ENCODE assay signal across 1 cellular context in the genomic region with DNA sequence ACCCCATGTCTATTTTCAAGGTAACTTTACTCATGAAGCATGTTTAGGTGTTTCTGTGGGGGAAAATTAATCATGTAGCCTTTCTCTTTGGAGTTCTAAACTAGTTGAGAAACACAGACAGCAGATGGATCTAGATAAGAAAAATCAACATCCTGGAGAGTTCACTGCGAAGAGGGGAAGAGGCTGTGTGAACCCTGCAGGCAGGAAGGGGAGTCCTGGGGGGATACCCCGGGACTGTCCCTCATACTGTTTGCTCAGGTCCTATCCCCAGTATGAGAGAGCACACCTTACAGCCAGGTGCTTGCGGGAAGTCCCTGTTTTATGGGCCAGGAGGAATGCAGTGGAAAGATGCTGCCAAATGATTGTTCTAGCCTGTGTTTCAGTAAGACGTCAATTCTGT.
TF ChIP-seq lines count a peak whose summit lies in the region.

No MANE protein-coding gene starts in this region.

TF ChIP-seq in HepG2, 621 proteins besides CTCF, POLR2A, EP300 and RAD21 (continued from another document and continues in another):
- TF ChIP-seq, protein P1, sequence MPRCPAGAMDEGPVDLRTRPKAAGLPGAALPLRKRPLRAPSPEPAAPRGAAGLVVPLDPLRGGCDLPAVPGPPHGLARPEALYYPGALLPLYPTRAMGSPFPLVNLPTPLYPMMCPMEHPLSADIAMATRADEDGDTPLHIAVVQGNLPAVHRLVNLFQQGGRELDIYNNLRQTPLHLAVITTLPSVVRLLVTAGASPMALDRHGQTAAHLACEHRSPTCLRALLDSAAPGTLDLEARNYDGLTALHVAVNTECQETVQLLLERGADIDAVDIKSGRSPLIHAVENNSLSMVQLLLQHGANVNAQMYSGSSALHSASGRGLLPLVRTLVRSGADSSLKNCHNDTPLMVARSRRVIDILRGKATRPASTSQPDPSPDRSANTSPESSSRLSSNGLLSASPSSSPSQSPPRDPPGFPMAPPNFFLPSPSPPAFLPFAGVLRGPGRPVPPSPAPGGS (CRISPR knock-in tag; IDR thresholded peaks at IDR 0.05), result peak; percentile 74; the same call in 1 of the 2 replicates
- TF ChIP-seq BHLHE40 (IDR thresholded peaks at IDR 0.05; ENCODE audit: low read length) (no peak), MAFG (CRISPR knock-in tag; IDR thresholded peaks at IDR 0.05) (no peak), KDM5A (IDR thresholded peaks at IDR 0.05; ENCODE audit: borderline replicate concordance, low read length) (no peak), GATA4 (IDR thresholded peaks at IDR 0.05; ENCODE audit: borderline replicate concordance, low read depth) (peak; percentile 39; the same call in 1 of the 2 replicates), SPEN (CRISPR knock-in tag; IDR thresholded peaks at IDR 0.05; ENCODE audit: low read depth) (0 out of 2 replicates have a peak, but pooled peaks have one; percentile 28), HOXA7 (CRISPR knock-in tag; IDR thresholded peaks at IDR 0.05) (no peak), SETDB1 (CRISPR knock-in tag; IDR thresholded peaks at IDR 0.05; ENCODE audit: borderline replicate concordance) (no peak), MATR3 (CRISPR knock-in tag; IDR thresholded peaks at IDR 0.05) (no peak), SMAD1 (CRISPR knock-in tag; IDR thresholded peaks at IDR 0.05; ENCODE audit: borderline replicate concordance, low read depth) (no peak), GFI1 (CRISPR knock-in tag; IDR thresholded peaks at IDR 0.05; ENCODE audit: borderline replicate concordance) (no peak), YEATS2 (CRISPR knock-in tag; IDR thresholded peaks at IDR 0.05; ENCODE audit: borderline replicate concordance) (0 out of 2 replicates have a peak, but pooled peaks have one; percentile 23), TEAD3 (CRISPR knock-in tag; optimal IDR thresholded peaks at IDR 0.05; ENCODE audit: borderline replicate concordance) (no peak), TOPORS (CRISPR knock-in tag; IDR thresholded peaks at IDR 0.05) (no peak), ZNF530 (CRISPR knock-in tag; IDR thresholded peaks at IDR 0.05; ENCODE audit: low read depth) (no peak), MAFF (IDR thresholded peaks at IDR 0.05; ENCODE audit: low read depth, low read length) (no peak), ZNF781 (CRISPR knock-in tag; IDR thresholded peaks at IDR 0.05; ENCODE audit: borderline replicate concordance, not compliant biosample characterization) (no peak), ARNT2 (CRISPR knock-in tag; IDR thresholded peaks at IDR 0.05; ENCODE audit: low read depth) (no peak), MEF2D (CRISPR knock-in tag; IDR thresholded peaks at IDR 0.05) (0 out of 2 replicates have a peak, but pooled peaks have one; percentile 22), MIER2 (CRISPR knock-in tag; IDR thresholded peaks at IDR 0.05) (no peak), KAT8 (CRISPR knock-in tag; IDR thresholded peaks at IDR 0.05) (no peak), PAWR (CRISPR knock-in tag; IDR thresholded peaks at IDR 0.05; ENCODE audit: borderline replicate concordance) (no peak)
- TF ChIP-seq, protein P2, sequence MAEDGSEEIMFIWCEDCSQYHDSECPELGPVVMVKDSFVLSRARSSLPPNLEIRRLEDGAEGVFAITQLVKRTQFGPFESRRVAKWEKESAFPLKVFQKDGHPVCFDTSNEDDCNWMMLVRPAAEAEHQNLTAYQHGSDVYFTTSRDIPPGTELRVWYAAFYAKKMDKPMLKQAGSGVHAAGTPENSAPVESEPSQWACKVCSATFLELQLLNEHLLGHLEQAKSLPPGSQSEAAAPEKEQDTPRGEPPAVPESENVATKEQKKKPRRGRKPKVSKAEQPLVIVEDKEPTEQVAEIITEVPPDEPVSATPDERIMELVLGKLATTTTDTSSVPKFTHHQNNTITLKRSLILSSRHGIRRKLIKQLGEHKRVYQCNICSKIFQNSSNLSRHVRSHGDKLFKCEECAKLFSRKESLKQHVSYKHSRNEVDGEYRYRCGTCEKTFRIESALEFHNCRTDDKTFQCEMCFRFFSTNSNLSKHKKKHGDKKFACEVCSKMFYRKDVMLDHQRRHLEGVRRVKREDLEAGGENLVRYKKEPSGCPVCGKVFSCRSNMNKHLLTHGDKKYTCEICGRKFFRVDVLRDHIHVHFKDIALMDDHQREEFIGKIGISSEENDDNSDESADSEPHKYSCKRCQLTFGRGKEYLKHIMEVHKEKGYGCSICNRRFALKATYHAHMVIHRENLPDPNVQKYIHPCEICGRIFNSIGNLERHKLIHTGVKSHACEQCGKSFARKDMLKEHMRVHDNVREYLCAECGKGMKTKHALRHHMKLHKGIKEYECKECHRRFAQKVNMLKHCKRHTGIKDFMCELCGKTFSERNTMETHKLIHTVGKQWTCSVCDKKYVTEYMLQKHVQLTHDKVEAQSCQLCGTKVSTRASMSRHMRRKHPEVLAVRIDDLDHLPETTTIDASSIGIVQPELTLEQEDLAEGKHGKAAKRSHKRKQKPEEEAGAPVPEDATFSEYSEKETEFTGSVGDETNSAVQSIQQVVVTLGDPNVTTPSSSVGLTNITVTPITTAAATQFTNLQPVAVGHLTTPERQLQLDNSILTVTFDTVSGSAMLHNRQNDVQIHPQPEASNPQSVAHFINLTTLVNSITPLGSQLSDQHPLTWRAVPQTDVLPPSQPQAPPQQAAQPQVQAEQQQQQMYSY (CRISPR knock-in tag; IDR thresholded peaks at IDR 0.05), result no peak
- TF ChIP-seq, protein P3, sequence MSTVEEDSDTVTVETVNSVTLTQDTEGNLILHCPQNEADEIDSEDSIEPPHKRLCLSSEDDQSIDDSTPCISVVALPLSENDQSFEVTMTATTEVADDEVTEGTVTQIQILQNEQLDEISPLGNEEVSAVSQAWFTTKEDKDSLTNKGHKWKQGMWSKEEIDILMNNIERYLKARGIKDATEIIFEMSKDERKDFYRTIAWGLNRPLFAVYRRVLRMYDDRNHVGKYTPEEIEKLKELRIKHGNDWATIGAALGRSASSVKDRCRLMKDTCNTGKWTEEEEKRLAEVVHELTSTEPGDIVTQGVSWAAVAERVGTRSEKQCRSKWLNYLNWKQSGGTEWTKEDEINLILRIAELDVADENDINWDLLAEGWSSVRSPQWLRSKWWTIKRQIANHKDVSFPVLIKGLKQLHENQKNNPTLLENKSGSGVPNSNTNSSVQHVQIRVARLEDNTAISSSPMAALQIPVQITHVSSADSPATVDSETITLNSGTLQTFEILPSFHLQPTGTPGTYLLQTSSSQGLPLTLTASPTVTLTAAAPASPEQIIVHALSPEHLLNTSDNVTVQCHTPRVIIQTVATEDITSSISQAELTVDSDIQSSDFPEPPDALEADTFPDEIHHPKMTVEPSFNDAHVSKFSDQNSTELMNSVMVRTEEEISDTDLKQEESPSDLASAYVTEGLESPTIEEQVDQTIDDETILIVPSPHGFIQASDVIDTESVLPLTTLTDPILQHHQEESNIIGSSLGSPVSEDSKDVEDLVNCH (CRISPR knock-in tag; IDR thresholded peaks at IDR 0.05), result no peak
- TF ChIP-seq, protein P4, sequence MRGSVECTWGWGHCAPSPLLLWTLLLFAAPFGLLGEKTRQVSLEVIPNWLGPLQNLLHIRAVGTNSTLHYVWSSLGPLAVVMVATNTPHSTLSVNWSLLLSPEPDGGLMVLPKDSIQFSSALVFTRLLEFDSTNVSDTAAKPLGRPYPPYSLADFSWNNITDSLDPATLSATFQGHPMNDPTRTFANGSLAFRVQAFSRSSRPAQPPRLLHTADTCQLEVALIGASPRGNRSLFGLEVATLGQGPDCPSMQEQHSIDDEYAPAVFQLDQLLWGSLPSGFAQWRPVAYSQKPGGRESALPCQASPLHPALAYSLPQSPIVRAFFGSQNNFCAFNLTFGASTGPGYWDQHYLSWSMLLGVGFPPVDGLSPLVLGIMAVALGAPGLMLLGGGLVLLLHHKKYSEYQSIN (CRISPR knock-in tag; IDR thresholded peaks at IDR 0.05; ENCODE audit: borderline replicate concordance), result no peak
- TF ChIP-seq, protein P5, sequence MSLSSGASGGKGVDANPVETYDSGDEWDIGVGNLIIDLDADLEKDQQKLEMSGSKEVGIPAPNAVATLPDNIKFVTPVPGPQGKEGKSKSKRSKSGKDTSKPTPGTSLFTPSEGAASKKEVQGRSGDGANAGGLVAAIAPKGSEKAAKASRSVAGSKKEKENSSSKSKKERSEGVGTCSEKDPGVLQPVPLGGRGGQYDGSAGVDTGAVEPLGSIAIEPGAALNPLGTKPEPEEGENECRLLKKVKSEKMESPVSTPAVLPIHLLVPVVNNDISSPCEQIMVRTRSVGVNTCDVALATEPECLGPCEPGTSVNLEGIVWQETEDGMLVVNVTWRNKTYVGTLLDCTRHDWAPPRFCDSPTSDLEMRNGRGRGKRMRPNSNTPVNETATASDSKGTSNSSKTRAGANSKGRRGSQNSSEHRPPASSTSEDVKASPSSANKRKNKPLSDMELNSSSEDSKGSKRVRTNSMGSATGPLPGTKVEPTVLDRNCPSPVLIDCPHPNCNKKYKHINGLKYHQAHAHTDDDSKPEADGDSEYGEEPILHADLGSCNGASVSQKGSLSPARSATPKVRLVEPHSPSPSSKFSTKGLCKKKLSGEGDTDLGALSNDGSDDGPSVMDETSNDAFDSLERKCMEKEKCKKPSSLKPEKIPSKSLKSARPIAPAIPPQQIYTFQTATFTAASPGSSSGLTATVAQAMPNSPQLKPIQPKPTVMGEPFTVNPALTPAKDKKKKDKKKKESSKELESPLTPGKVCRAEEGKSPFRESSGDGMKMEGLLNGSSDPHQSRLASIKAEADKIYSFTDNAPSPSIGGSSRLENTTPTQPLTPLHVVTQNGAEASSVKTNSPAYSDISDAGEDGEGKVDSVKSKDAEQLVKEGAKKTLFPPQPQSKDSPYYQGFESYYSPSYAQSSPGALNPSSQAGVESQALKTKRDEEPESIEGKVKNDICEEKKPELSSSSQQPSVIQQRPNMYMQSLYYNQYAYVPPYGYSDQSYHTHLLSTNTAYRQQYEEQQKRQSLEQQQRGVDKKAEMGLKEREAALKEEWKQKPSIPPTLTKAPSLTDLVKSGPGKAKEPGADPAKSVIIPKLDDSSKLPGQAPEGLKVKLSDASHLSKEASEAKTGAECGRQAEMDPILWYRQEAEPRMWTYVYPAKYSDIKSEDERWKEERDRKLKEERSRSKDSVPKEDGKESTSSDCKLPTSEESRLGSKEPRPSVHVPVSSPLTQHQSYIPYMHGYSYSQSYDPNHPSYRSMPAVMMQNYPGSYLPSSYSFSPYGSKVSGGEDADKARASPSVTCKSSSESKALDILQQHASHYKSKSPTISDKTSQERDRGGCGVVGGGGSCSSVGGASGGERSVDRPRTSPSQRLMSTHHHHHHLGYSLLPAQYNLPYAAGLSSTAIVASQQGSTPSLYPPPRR (CRISPR knock-in tag; IDR thresholded peaks at IDR 0.05; ENCODE audit: borderline replicate concordance), result no peak
- TF ChIP-seq, protein P6, sequence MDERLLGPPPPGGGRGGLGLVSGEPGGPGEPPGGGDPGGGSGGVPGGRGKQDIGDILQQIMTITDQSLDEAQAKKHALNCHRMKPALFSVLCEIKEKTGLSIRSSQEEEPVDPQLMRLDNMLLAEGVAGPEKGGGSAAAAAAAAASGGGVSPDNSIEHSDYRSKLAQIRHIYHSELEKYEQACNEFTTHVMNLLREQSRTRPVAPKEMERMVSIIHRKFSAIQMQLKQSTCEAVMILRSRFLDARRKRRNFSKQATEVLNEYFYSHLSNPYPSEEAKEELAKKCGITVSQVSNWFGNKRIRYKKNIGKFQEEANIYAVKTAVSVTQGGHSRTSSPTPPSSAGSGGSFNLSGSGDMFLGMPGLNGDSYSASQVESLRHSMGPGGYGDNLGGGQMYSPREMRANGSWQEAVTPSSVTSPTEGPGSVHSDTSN (CRISPR knock-in tag; IDR thresholded peaks at IDR 0.05), result no peak
- TF ChIP-seq, protein P7, sequence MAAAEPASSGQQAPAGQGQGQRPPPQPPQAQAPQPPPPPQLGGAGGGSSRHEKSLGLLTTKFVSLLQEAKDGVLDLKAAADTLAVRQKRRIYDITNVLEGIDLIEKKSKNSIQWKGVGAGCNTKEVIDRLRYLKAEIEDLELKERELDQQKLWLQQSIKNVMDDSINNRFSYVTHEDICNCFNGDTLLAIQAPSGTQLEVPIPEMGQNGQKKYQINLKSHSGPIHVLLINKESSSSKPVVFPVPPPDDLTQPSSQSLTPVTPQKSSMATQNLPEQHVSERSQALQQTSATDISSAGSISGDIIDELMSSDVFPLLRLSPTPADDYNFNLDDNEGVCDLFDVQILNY (CRISPR knock-in tag; conservative IDR thresholded peaks at IDR 0.05), result no peak
- TF ChIP-seq, protein P8, sequence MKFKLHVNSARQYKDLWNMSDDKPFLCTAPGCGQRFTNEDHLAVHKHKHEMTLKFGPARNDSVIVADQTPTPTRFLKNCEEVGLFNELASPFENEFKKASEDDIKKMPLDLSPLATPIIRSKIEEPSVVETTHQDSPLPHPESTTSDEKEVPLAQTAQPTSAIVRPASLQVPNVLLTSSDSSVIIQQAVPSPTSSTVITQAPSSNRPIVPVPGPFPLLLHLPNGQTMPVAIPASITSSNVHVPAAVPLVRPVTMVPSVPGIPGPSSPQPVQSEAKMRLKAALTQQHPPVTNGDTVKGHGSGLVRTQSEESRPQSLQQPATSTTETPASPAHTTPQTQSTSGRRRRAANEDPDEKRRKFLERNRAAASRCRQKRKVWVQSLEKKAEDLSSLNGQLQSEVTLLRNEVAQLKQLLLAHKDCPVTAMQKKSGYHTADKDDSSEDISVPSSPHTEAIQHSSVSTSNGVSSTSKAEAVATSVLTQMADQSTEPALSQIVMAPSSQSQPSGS (CRISPR knock-in tag; IDR thresholded peaks at IDR 0.05), result no peak
- TF ChIP-seq, protein P9, sequence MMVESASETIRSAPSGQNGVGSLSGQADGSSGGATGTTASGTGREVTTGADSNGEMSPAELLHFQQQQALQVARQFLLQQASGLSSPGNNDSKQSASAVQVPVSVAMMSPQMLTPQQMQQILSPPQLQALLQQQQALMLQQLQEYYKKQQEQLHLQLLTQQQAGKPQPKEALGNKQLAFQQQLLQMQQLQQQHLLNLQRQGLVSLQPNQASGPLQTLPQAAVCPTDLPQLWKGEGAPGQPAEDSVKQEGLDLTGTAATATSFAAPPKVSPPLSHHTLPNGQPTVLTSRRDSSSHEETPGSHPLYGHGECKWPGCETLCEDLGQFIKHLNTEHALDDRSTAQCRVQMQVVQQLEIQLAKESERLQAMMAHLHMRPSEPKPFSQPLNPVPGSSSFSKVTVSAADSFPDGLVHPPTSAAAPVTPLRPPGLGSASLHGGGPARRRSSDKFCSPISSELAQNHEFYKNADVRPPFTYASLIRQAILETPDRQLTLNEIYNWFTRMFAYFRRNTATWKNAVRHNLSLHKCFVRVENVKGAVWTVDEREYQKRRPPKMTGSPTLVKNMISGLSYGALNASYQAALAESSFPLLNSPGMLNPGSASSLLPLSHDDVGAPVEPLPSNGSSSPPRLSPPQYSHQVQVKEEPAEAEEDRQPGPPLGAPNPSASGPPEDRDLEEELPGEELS (CRISPR knock-in tag; IDR thresholded peaks at IDR 0.05), result no peak
- TF ChIP-seq, protein P10, sequence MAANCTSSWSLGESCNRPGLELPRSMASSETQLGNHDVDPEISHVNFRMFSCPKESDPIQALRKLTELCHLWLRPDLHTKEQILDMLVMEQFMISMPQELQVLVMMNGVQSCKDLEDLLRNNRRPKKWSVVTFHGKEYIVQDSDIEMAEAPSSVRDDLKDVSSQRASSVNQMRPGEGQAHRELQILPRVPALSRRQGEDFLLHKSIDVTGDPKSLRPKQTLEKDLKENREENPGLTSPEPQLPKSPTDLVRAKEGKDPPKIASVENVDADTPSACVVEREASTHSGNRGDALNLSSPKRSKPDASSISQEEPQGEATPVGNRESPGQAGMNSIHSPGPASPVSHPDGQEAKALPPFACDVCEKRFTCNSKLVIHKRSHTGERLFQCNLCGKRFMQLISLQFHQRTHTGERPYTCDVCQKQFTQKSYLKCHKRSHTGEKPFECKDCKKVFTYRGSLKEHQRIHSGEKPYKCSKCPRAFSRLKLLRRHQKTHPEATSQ (CRISPR knock-in tag; IDR thresholded peaks at IDR 0.05; ENCODE audit: borderline replicate concordance), result no peak
- TF ChIP-seq, protein P11, sequence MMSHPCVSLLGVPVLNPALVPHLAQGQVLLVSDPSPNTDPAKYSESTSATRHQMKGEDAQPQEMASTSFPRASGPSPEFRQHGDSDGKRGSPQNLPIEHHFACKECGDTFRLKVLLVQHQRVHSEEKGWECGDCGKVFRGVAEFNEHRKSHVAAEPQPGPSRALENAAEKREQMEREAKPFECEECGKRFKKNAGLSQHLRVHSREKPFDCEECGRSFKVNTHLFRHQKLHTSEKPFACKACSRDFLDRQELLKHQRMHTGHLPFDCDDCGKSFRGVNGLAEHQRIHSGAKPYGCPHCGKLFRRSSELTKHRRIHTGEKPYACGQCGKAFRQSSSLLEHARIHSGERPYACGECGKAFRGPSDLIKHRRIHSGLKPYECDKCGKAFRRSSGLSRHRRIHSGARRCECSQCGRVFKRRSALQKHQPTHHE (CRISPR knock-in tag; IDR thresholded peaks at IDR 0.05; ENCODE audit: borderline replicate concordance), result no peak
